Comparison of ENCODE assay signal across 8 cellular contexts in genomic region chr4:73620115-73620792, GRCh38. TPM values are rescaled to one million over a fixed set of nuclear protein-coding genes. Genes with fewer than 3 reads are reported as not detected.
A peak's percentile ranks its signal among the peaks of the same experiment; 100 is the strongest.
DNase-seq lines count a peak whose midpoint lies in the region; ATAC-seq and TF ChIP-seq lines count a peak whose summit lies in the region.

TSS of gene RASSF6 (minus strand) at chr4:73620436. CDS start at chr4:73611795, 8,641 bp downstream.

- H3K4me3 Mint-ChIP-seq in CD4-positive, alpha-beta T cell = peak within 1 kb of the TSS; percentile 71

- ATAC-seq in CD4-positive, alpha-beta T cell (ENCODE audit: poor library complexity) = peak; percentile 60
- ATAC-seq in GM19035 (IDR thresholded peaks at IDR 0.05; ENCODE audit: unreplicated experiment) (peak; percentile 94), HG03103 (IDR thresholded peaks at IDR 0.05; ENCODE audit: low read depth, unreplicated experiment) (peak; percentile 76), body of pancreas (peak; percentile 97), lung (ENCODE audit: insufficient read depth, low FRiP score) (peak; percentile 93), aorta (ENCODE audit: low FRiP score) (peak; percentile 52)

- no peak for TF ChIP-seq CTCF in CD4-positive, alpha-beta T cell (IDR thresholded peaks at IDR 0.05)
- TF ChIP-seq CTCF in body of pancreas (IDR thresholded peaks at IDR 0.05) (peak in 4 of 7 experiments; percentile 20 to 36 (median 28)), lung (IDR thresholded peaks at IDR 0.05; ENCODE audit: control extremely low read depth, extremely low read depth) (no peak)

- DNase-seq in CD4-positive, alpha-beta T cell = peak in 1 of 10 experiments; percentile 3
- peak; percentile 26 to 50 for DNase-seq in NCI-H524 (lab: John Stamatoyannopoulos, UW)
- DNase-seq in body of pancreas = peak; percentile 87 to 92 (median 90)
- peak; percentile 70 for DNase-seq in lung (ENCODE audit: low spot score)
- peak in 1 of 2 donors; percentile 72 for DNase-seq in aorta
- no peak for DNase-seq in cerebellar cortex (ENCODE audit: low spot score)

- no peaks in the 10 kb centered on the region for H3K27me3 Mint-ChIP-seq in CD4-positive, alpha-beta T cell

- H3K36me3 ChIP-seq in body of pancreas (replicated peaks in 1 of 2; ENCODE audit: insufficient read depth in 1 of 2, low read depth in 2 of 2) (no peaks in the 10 kb centered on the region), lung (ENCODE audit: control insufficient read depth in 2 of 2, insufficient read depth in 2 of 2, low read length in 2 of 2) (no peaks in the 10 kb centered on the region), aorta (ENCODE audit: control insufficient read depth in 1 of 2, insufficient read depth in 2 of 2, low read length in 1 of 2) (no peaks in the 10 kb centered on the region)

- H3K36me3 Mint-ChIP-seq in CD4-positive, alpha-beta T cell (ENCODE audit: low read depth) = no peaks in the 10 kb centered on the region

- TF ChIP-seq POLR2A in body of pancreas (IDR thresholded peaks at IDR 0.05) = peak; percentile 41 to 78 (median 76)

- H3K4me1 ChIP-seq in body of pancreas (peaks cover 27% of the 10 kb centered on the region), lung (ENCODE audit: control insufficient read depth in 2 of 2, insufficient read depth in 2 of 2, low read length in 2 of 2) (no peaks in the 10 kb centered on the region), aorta (ENCODE audit: control insufficient read depth in 1 of 2, insufficient read depth in 2 of 2, low read length in 2 of 2) (no peaks in the 10 kb centered on the region)

- CTCF ChIA-PET in CD4-positive, alpha-beta T cell (lab: Charles Lee) = no interaction called here

- H3K4me3 ChIP-seq in body of pancreas (peak within 1 kb of the TSS in 1 of 2 donors; percentile 34), lung (no peak within 1 kb of the TSS), aorta (ENCODE audit: low read length in 2 of 2) (no peak within 1 kb of the TSS)

- no peaks in the 10 kb centered on the region for H3K9me3 Mint-ChIP-seq in CD4-positive, alpha-beta T cell

- H3K27ac Mint-ChIP-seq in CD4-positive, alpha-beta T cell = no peak within 1 kb of the TSS

- peaks cover 6% of the 10 kb centered on the region for H3K4me1 Mint-ChIP-seq in CD4-positive, alpha-beta T cell (ENCODE audit: low read depth)

- POLR2A ChIA-PET in CD4-positive, alpha-beta T cell (lab: Charles Lee) = no interaction called here

- 3 to 6% methylated on average over 21 to 24 of the region's 24 CpGs for WGBS in body of pancreas, 2 donors
- WGBS in lung, 2 donors = 7 to 14% methylated on average over 24 of the region's 24 CpGs
- WGBS in aorta, 2 donors = 8 to 10% methylated on average over 24 of the region's 24 CpGs

- peaks cover 5% of the 10 kb centered on the region for H3K27me3 ChIP-seq in CD4-positive, alpha-beta T cell (ENCODE audit: control insufficient read depth, insufficient read depth, low read length)
- no peaks in the 10 kb centered on the region for H3K27me3 ChIP-seq in body of pancreas
- no peaks in the 10 kb centered on the region for H3K27me3 ChIP-seq in lung (ENCODE audit: control insufficient read depth, insufficient read depth)
- peaks cover 0 to 2% of the 10 kb centered on the region in 2 donors for H3K27me3 ChIP-seq in aorta (ENCODE audit: control insufficient read depth in 1 of 2, insufficient read depth in 2 of 2, low read length in 1 of 2)

- H3K27ac ChIP-seq in CD4-positive, alpha-beta T cell (ENCODE audit: low read depth, low read length) = no peak within 1 kb of the TSS
- H3K27ac ChIP-seq in body of pancreas (peak within 1 kb of the TSS; percentile 79 to 86 (median 81)), lung (ENCODE audit: low read depth in 1 of 2, low read length in 1 of 2) (peak within 1 kb of the TSS in 1 of 2 donors; percentile 20), aorta (ENCODE audit: low read depth in 1 of 2, low read length in 2 of 2) (no peak within 1 kb of the TSS)

- no peaks in the 10 kb centered on the region for H3K9me3 ChIP-seq in CD4-positive, alpha-beta T cell (ENCODE audit: control insufficient read depth, low read length)
- H3K9me3 ChIP-seq in body of pancreas (no peaks in the 10 kb centered on the region), lung (ENCODE audit: control insufficient read depth in 2 of 2, insufficient read depth in 1 of 2, low read length in 1 of 2) (no peaks in the 10 kb centered on the region), aorta (ENCODE audit: control insufficient read depth, low read length) (peaks cover 2% of the 10 kb centered on the region)

- intact Hi-C loops in CD4-positive, alpha-beta T cell (cut with DNase I, micrococcal nuclease) = no loop called here
- intact Hi-C loops in body of pancreas (cut with DNase I) = no loop called here
- intact Hi-C loops in aorta (cut with DNase I) = loop anchor here in 1 of 2 donors (10.0 kb wide), 1 partner anchor 285 kb away; no protein-coding TSS in a partner anchor

RNA-seq across cellular contexts. Expression of gene RASSF6, which starts in this region (rescaled TPM):
- total RNA-seq in CD4-positive, alpha-beta T cell = under 1 TPM; 0.25 to 0.28 TPM
- 10 to 100 TPM in 1 of 2 donors, 1 to 10 TPM in 1; 5.3 to 10.1 TPM for total RNA-seq in body of pancreas
- 1 to 10 TPM; 2.7 to 7.6 TPM for total RNA-seq in lung
- polyA plus RNA-seq in lung = 1 to 10 TPM; 1.2 to 1.3 TPM
- total RNA-seq in aorta = not detected
- 1 to 10 TPM in 1 of 2 donors, not detected in 1; 3.0 TPM for polyA plus RNA-seq in aorta

Comparison
In these comparisons a context has a peak if more than half of its experiments do, and no peak if none do; other contexts are left out.
1. Peak in ATAC-seq in CD4-positive, alpha-beta T cell; RNA of the gene not detected or under 1 TPM.
2. H3K27ac ChIP-seq: peak in body of pancreas (4 of 4); none in CD4-positive, alpha-beta T cell (single experiment) and aorta (0 of 2).
3. CTCF ChIP-seq: peak in body of pancreas (4 of 7); none in CD4-positive, alpha-beta T cell (single experiment) and lung (single experiment).
4. Peak in every context shown above with its lines, with median percentiles within 50 percentile points of each other: ATAC-seq.